Comparison of ENCODE assay signal across 15 cellular contexts in the genomic region with DNA sequence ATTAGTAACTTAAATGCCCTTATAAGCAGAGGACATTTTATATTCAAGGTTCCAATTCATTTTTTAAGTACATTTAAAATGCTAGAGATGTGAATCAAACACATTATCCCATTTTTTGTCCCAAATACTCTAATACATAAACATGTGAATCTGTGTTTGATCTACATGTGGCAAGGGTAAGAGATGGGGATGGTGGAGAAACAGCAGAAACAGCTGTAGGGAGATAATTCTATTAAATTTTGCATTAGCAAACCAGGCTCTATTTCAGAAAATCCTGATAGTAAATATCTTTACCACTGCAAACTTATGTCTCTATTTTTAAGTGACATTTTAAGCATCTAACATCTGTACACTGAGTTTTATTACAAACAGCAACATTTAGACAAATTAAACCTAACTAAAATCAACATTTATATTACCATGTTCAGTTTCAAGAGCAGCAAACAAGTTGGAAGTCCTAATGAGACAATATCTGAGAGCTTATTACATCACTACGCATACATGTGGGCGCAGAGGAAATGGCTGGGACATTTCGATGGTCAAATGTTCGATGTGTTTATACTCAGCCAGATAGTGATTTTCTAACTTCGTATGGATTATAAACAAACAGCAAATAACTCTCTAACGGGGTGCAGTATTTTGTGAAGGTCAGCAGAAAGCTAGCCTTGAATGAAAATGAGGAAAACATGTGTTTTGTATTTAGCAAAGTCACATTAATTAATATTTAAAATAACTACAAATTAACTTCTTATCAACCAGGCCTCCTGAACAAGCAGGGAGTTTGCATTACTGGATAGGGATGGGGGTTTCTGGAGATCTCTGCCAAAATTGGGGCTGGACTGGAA.
DNase-seq lines count a peak whose midpoint lies in the region; TF ChIP-seq lines count a peak whose summit lies in the region.
"Had no signal": no experiment of that assay in that cellular context is flagged by ENCODE, and none has a peak within 500 bp of the region (broad histone marks: within the 10 kb centered on the region; RNA-seq: fewer than 3 reads in every experiment).

No MANE protein-coding gene starts in this region.

- no peaks in the 10 kb centered on the region for H3K9me3 Mint-ChIP-seq in activated naive CD8-positive, alpha-beta T cell treated with anti-CD3 and anti-CD28 coated beads for 36 hours
- H3K9me3 Mint-ChIP-seq: CD8-positive, alpha-beta memory T cell had no signal

- H3K36me3 Mint-ChIP-seq in activated naive CD8-positive, alpha-beta T cell treated with anti-CD3 and anti-CD28 coated beads for 36 hours = no peaks in the 10 kb centered on the region
- H3K36me3 Mint-ChIP-seq: CD14-positive monocyte; CD8-positive, alpha-beta memory T cell had no signal

- no peak overlapping the region for H3K4me2 ChIP-seq in SK-N-SH
- no peak overlapping the region for H3K4me2 ChIP-seq in mesenchymal stem cell (ENCODE audit: low read length, poor library complexity, severe bottlenecking)
- H3K4me2 ChIP-seq: A549 had no signal

- H2AK5ac ChIP-seq in mesenchymal stem cell (ENCODE audit: low read length, severe bottlenecking) = no peak overlapping the region

- H3K36me3 ChIP-seq in SK-N-SH (replicated peaks in 1 of 2; ENCODE audit: control insufficient read depth in 1 of 2, insufficient read depth in 2 of 2, low read length in 1 of 2) (no peaks in the 10 kb centered on the region), esophagus muscularis mucosa (no peaks in the 10 kb centered on the region), mesenchymal stem cell (ENCODE audit: control insufficient read depth in 1 of 2, insufficient read depth in 2 of 2, low read depth in 1 of 2, low read length in 2 of 2) (no peaks in the 10 kb centered on the region), vagina (no peaks in the 10 kb centered on the region)
- H3K36me3 ChIP-seq: HAP-1 had no signal

- no peak overlapping the region for H3K23ac ChIP-seq in mesenchymal stem cell (ENCODE audit: low read length in 2 of 2)

- H3K27me3 ChIP-seq in SK-N-SH (ENCODE audit: insufficient read depth) (no peaks in the 10 kb centered on the region), esophagus muscularis mucosa (no peaks in the 10 kb centered on the region), mesenchymal stem cell (ENCODE audit: control insufficient read depth in 1 of 2, insufficient read depth in 1 of 2, low read length in 2 of 2) (no peaks in the 10 kb centered on the region), vagina (no peaks in the 10 kb centered on the region)

- no peak overlapping the region for H2BK15ac ChIP-seq in mesenchymal stem cell (ENCODE audit: low read depth, poor library complexity, severe bottlenecking)

- no peaks in the 10 kb centered on the region for H3K4me1 Mint-ChIP-seq in activated naive CD8-positive, alpha-beta T cell treated with anti-CD3 and anti-CD28 coated beads for 36 hours
- H3K4me1 Mint-ChIP-seq: CD14-positive monocyte; CD8-positive, alpha-beta memory T cell had no signal

- intact Hi-C loops in esophagus muscularis mucosa (cut with DNase I) = no loop called here
- intact Hi-C loops in vagina (cut with DNase I) = no loop called here

- H2BK5ac ChIP-seq in mesenchymal stem cell (ENCODE audit: low read depth, low read length, poor library complexity, severe bottlenecking) = no peak overlapping the region

- no peak overlapping the region for H3K14ac ChIP-seq in mesenchymal stem cell (ENCODE audit: low read length in 2 of 2)

- POLR2A ChIA-PET in SK-N-SH (lab: Yijun Ruan, JAX) = no interaction called here

- no peak overlapping the region for H3K27ac Mint-ChIP-seq in activated naive CD8-positive, alpha-beta T cell treated with anti-CD3 and anti-CD28 coated beads for 36 hours
- H3K27ac Mint-ChIP-seq: CD14-positive monocyte; CD8-positive, alpha-beta memory T cell had no signal

- H3K9me3 ChIP-seq in SK-N-SH (no peaks in the 10 kb centered on the region), esophagus muscularis mucosa (no peaks in the 10 kb centered on the region), mesenchymal stem cell (ENCODE audit: control insufficient read depth, low read length) (no peaks in the 10 kb centered on the region), vagina (no peaks in the 10 kb centered on the region)
- H3K9me3 ChIP-seq: A549, Caco-2, HAP-1 had no signal

- H4K91ac ChIP-seq in mesenchymal stem cell (ENCODE audit: low read length) = no peak overlapping the region

- H4K20me1 ChIP-seq in SK-N-SH (ENCODE audit: insufficient read depth) = no peaks in the 10 kb centered on the region

- H3K9ac ChIP-seq in SK-N-SH = no peak overlapping the region
- H3K9ac ChIP-seq in mesenchymal stem cell (ENCODE audit: low read length) = no peak overlapping the region

- H3K79me2 ChIP-seq in SK-N-SH (ENCODE audit: insufficient read depth) = no peaks in the 10 kb centered on the region

- CTCF ChIA-PET in SK-N-SH (lab: Yijun Ruan, JAX) = interaction anchor here (1.0 kb wide), 1 partner anchor 9 kb away, joined by 3 read pairs; no protein-coding TSS in a partner anchor

- TF ChIP-seq RAD21 in SK-N-SH (IDR thresholded peaks at IDR 0.05; ENCODE audit: low read length) = no peak

- H2BK120ac ChIP-seq in mesenchymal stem cell (ENCODE audit: low read depth, low read length) = no peak overlapping the region

- 46% methylated on average over 6 of the region's 6 CpGs for WGBS in SK-N-SH (ENCODE audit: low lambda C conversion rate)
- 71% methylated on average over 6 of the region's 6 CpGs for WGBS in esophagus muscularis mucosa
- no CpG with 5 or more reads among the region's 6 CpGs for WGBS in mesenchymal stem cell

- H3F3A ChIP-seq in SK-N-SH (replicated peaks; ENCODE audit: insufficient read depth) = no peaks in the 10 kb centered on the region

- no peak for TF ChIP-seq POLR2A in esophagus muscularis mucosa (IDR thresholded peaks at IDR 0.05; ENCODE audit: low read depth)
- TF ChIP-seq POLR2A in vagina (IDR thresholded peaks at IDR 0.05) = no peak

- H3K4me3 Mint-ChIP-seq in activated naive CD8-positive, alpha-beta T cell treated with anti-CD3 and anti-CD28 coated beads for 36 hours = no peak overlapping the region
- H3K4me3 Mint-ChIP-seq: CD14-positive monocyte; CD8-positive, alpha-beta memory T cell had no signal

- no peak overlapping the region for H4K8ac ChIP-seq in mesenchymal stem cell (ENCODE audit: low read length)

- TF ChIP-seq EP300 in SK-N-SH (IDR thresholded peaks at IDR 0.05; ENCODE audit: borderline replicate concordance in 1 of 2, low read depth in 1 of 2, low read length in 1 of 2) = peak in 1 of 2 experiments; percentile 72; a peak in 2 of 4 replicates
- no peak for TF ChIP-seq EP300 in esophagus muscularis mucosa (IDR thresholded peaks at IDR 0.05)

- H3K4ac ChIP-seq in mesenchymal stem cell (ENCODE audit: low read depth in 1 of 2, low read length in 2 of 2) = peak overlapping the region in 1 of 2 experiments; percentile 50

- H3K18ac ChIP-seq in mesenchymal stem cell (ENCODE audit: low read depth in 1 of 2, low read length in 2 of 2) = no peak overlapping the region

- no peak overlapping the region for H2BK12ac ChIP-seq in mesenchymal stem cell (ENCODE audit: low read length in 2 of 2)

- no peaks in the 10 kb centered on the region for H3K79me1 ChIP-seq in mesenchymal stem cell (replicated peaks; ENCODE audit: low read length, poor library complexity, severe bottlenecking)

- H2AFZ ChIP-seq in SK-N-SH (ENCODE audit: low read depth) = 0 out of 2 replicates have a peak overlapping the region, but pooled peaks have one; percentile 64
- no peak overlapping the region for H2AFZ ChIP-seq in mesenchymal stem cell (ENCODE audit: low read depth, low read length)

- TF ChIP-seq CTCF in SK-N-SH (IDR thresholded peaks at IDR 0.05) (no peak), esophagus muscularis mucosa (IDR thresholded peaks at IDR 0.05) (no peak), vagina (IDR thresholded peaks at IDR 0.05) (no peak)

- H3K9me2 ChIP-seq in SK-N-SH = no peaks in the 10 kb centered on the region

- H3K4me3 ChIP-seq in SK-N-SH (ENCODE audit: low read depth in 2 of 2, low read length in 1 of 2) (no peak overlapping the region), esophagus muscularis mucosa (no peak overlapping the region), mesenchymal stem cell (ENCODE audit: insufficient read depth in 1 of 2, low read depth in 1 of 2, low read length in 2 of 2) (no peak overlapping the region), vagina (no peak overlapping the region)
- H3K4me3 ChIP-seq: A549, HAP-1 had no signal

- H3K4me1 ChIP-seq in SK-N-SH (ENCODE audit: control insufficient read depth in 1 of 2, insufficient read depth in 2 of 2, low read depth in 1 of 2, low read length in 1 of 2) (peaks cover 0 to 15% of the 10 kb centered on the region in 2 experiments; a peak in 2 of 4 replicates), esophagus muscularis mucosa (no peaks in the 10 kb centered on the region), mesenchymal stem cell (ENCODE audit: control insufficient read depth, insufficient read depth, low read depth, low read length) (no peaks in the 10 kb centered on the region), vagina (no peaks in the 10 kb centered on the region)
- H3K4me1 ChIP-seq: A549, Caco-2, HAP-1 had no signal

- DNase-seq in SK-N-SH = peak; percentile 44
- DNase-seq in esophagus muscularis mucosa (ENCODE audit: extremely low spot score) = peak; percentile 24
- peak; percentile 72 for DNase-seq in mesenchymal stem cell
- DNase-seq in vagina (ENCODE audit: extremely low spot score in 2 of 2) = no peak
- DNase-seq in activated naive CD8-positive, alpha-beta T cell treated with anti-CD3 and anti-CD28 coated beads for 36 hours = no peak
- DNase-seq in activated CD8-positive, alpha-beta memory T cell treated with anti-CD3 and anti-CD28 coated beads, Interleukin-2, amount 50 U/mL, for 4 hours = no peak
- DNase-seq in effector CD4-positive, alpha-beta T cell = no peak
- DNase-seq: Caco-2; CD8-positive, alpha-beta memory T cell; DND-41; GDM1; GOT3 had no signal

- H3K27ac ChIP-seq in SK-N-SH (ENCODE audit: low read depth in 2 of 2, low read length in 1 of 2) (peak overlapping the region in 1 of 2 experiments; percentile 83; a peak in 3 of 4 replicates), esophagus muscularis mucosa (replicated peaks in 1 of 4) (no peak overlapping the region), mesenchymal stem cell (ENCODE audit: low read length, poor library complexity, severe bottlenecking) (no peak overlapping the region), vagina (peak overlapping the region; percentile 17)
- H3K27ac ChIP-seq: A549 had no signal

- no peaks in the 10 kb centered on the region for H3K27me3 Mint-ChIP-seq in activated naive CD8-positive, alpha-beta T cell treated with anti-CD3 and anti-CD28 coated beads for 36 hours
- H3K27me3 Mint-ChIP-seq: CD8-positive, alpha-beta memory T cell had no signal

TF ChIP-seq in SK-N-SH, 30 proteins besides CTCF, POLR2A, EP300 and RAD21 (continues in another document):
- TF ChIP-seq MXI1 (IDR thresholded peaks at IDR 0.05; ENCODE audit: low read depth, low read length) (peak; percentile 62; the same call in 1 of the 2 replicates), RCOR1 (IDR thresholded peaks at IDR 0.05; ENCODE audit: low read length) (peak; percentile 39; the same call in 1 of the 2 replicates)

Comparison
In these comparisons a context has a peak if more than half of its experiments do, and no peak if none do; other contexts are left out.
1. DNase-seq: peak in SK-N-SH (single experiment), esophagus muscularis mucosa (single experiment) and mesenchymal stem cell (single experiment); none in vagina (0 of 2), activated naive CD8-positive, alpha-beta T cell treated with anti-CD3 and anti-CD28 coated beads for 36 hours (single experiment), activated CD8-positive, alpha-beta memory T cell treated with anti-CD3 and anti-CD28 coated beads, Interleukin-2, amount 50 U/mL, for 4 hours (single experiment) and effector CD4-positive, alpha-beta T cell (single experiment).